23 cellular contexts compared by ENCODE assay signal in the genomic region with DNA sequence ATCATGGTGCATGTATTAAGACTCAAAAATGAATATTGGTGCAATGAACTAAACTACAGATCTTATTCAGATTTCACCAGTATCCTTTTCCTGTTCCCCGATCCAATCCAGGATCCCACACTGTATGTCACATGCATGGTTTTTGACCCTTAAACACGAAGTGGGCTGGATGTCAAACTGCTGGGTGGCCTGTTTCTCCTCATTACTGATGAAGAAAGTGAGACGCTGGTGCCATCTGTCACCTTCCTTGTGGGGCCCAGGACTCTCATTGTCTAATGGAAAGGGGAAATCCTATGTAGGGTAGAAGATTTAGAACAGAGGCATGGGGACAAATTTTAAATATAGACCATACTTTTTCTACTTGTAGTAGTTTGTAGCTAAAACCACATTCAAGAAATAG.
"Had no signal": no experiment of that assay in that cellular context is flagged by ENCODE, and none has a peak within 500 bp of the region (broad histone marks: within the 10 kb centered on the region; RNA-seq: fewer than 3 reads in every experiment).

No MANE protein-coding gene starts in this region.

- H3K4me1 Mint-ChIP-seq: activated CD4-positive, alpha-beta T cell treated with anti-CD3 and anti-CD28 coated beads for 36 hours; activated CD4-positive, alpha-beta T cell treated with anti-CD3 and anti-CD28 coated beads, Interleukin-2, amount 10 ng/mL, durations not matched to agents 7 days and 5 days had no signal

- DNase-seq: activated CD4-positive, alpha-beta T cell treated with anti-CD3 and anti-CD28 coated beads for 36 hours; activated CD4-positive, alpha-beta T cell treated with anti-CD3 and anti-CD28 coated beads, Interleukin-2, amount 10 ng/mL, durations not matched to agents 7 days and 5 days; activated CD4-positive, alpha-beta T cell treated with anti-CD3 and anti-CD28 coated beads, Interleukin-2, amount 50 U/mL, for 48 hours; activated CD8-positive, alpha-beta T cell treated with anti-CD3 and anti-CD28 coated beads, Interleukin-2, amount 10 ng/mL, durations not matched to agents 7 days and 5 days; activated gamma-delta T cell treated with Interleukin-2 at 50 U/mL for 16 hours; activated naive CD4-positive, alpha-beta T cell treated with anti-CD3 and anti-CD28 coated beads for 36 hours; activated T-cell treated with anti-CD3 and anti-CD28 coated beads, Interleukin-2, amount 50 U/mL, for 4 hours; adrenal gland; body of pancreas; KG1; MM.1S; MV-4-11; NCI-H1092; NCI-H1436 treated with DMSO at 0.1 percent for 48 hours; NCI-H187 treated with DMSO at 0.1 percent for 48 hours; NCI-H2081; NCI-H345; NCI-H526 treated with DMSO at 0.1 percent for 48 hours; NK-92 treated with Interleukin-12 subunit alpha and Interleukin-12 subunit beta, amount 100 ng/mL, for 24 hours; Right ventricle myocardium superior; T1000 had no signal

- H3K27me3 Mint-ChIP-seq: activated CD4-positive, alpha-beta T cell treated with anti-CD3 and anti-CD28 coated beads for 36 hours; activated CD4-positive, alpha-beta T cell treated with anti-CD3 and anti-CD28 coated beads, Interleukin-2, amount 10 ng/mL, durations not matched to agents 7 days and 5 days had no signal

- H3K27ac Mint-ChIP-seq: activated CD4-positive, alpha-beta T cell treated with anti-CD3 and anti-CD28 coated beads for 36 hours; activated CD4-positive, alpha-beta T cell treated with anti-CD3 and anti-CD28 coated beads, Interleukin-2, amount 10 ng/mL, durations not matched to agents 7 days and 5 days; activated CD8-positive, alpha-beta T cell treated with anti-CD3 and anti-CD28 coated beads, Interleukin-2, amount 10 ng/mL, durations not matched to agents 7 days and 5 days; activated naive CD4-positive, alpha-beta T cell treated with anti-CD3 and anti-CD28 coated beads for 36 hours; activated T-helper 1 cell treated with anti-CD3 and anti-CD28 coated beads, Interleukin-12 subunit alpha, Interleukin-12 subunit beta, Interleukin-2, Interleukin-4 antibody, amounts not matched to agents 30 ng/mL and 10 ng/mL and 1 ng/mL, durations not matched to agents 14 hours and 24 hours and 36 hours; WTC11 had no signal

- H3K4me3 Mint-ChIP-seq: activated CD4-positive, alpha-beta T cell treated with anti-CD3 and anti-CD28 coated beads for 36 hours; activated CD4-positive, alpha-beta T cell treated with anti-CD3 and anti-CD28 coated beads, Interleukin-2, amount 10 ng/mL, durations not matched to agents 7 days and 5 days; activated CD8-positive, alpha-beta T cell treated with anti-CD3 and anti-CD28 coated beads, Interleukin-2, amount 10 ng/mL, durations not matched to agents 7 days and 5 days; activated naive CD4-positive, alpha-beta T cell treated with anti-CD3 and anti-CD28 coated beads for 36 hours; activated T-cell treated with anti-CD3 and anti-CD28 coated beads, Interleukin-2, amount 50 U/mL, for 4 hours; activated T-helper 1 cell treated with anti-CD3 and anti-CD28 coated beads, Interleukin-12 subunit alpha, Interleukin-12 subunit beta, Interleukin-2, Interleukin-4 antibody, amounts not matched to agents 30 ng/mL and 10 ng/mL and 1 ng/mL, durations not matched to agents 14 hours and 24 hours and 36 hours; WTC11 had no signal
